ENCODE assay signal across 18 cellular contexts in the genomic region with DNA sequence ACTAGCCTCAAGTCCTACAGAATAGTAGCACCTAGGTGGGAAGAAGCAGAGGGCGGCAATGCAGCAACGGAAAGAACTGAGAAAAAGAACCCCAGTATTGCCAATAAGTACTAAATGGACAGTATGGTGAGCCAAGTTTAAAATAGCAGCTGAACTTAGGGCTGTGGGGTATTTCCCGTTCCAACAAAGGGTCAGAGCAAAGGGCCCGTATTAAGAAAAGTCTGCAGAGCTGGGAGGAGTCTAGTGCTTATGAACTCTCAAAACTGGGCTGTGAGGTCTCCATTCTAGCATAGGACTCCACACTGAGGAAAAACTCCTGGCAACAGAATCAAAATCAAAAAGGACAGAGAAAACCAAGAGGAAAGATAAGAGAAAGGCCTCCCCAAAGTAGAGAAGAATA.
"Had no signal": no experiment of that assay in that cellular context is flagged by ENCODE, and none has a peak within 500 bp of the region (broad histone marks: within the 10 kb centered on the region; RNA-seq: fewer than 3 reads in every experiment).

No MANE protein-coding gene starts in this region.

- H3K27me3 ChIP-seq: adrenal gland, esophagus squamous epithelium, right atrium auricular region, stomach, vagina had no signal

- H3K27me3 Mint-ChIP-seq: activated CD4-positive, alpha-beta memory T cell treated with anti-CD3 and anti-CD28 coated beads for 36 hours; activated T-helper 17 cell treated with anti-CD3 and anti-CD28 coated beads, Interleukin-2, amount 50 U/mL, for 72 hours; natural killer cell treated with Interleukin-12 subunit alpha and Interleukin-12 subunit beta and Interleukin-15 and Interleukin-18, amount 100 ng/mL, for 72 hours had no signal

- H3K4me3 ChIP-seq: adrenal gland, esophagus squamous epithelium, prostate gland, right atrium auricular region, stomach, vagina had no signal

- ATAC-seq: activated T-helper 17 cell treated with anti-CD3 and anti-CD28 coated beads, Interleukin-2, amount 50 U/mL, for 72 hours; left ventricle myocardium superior; natural killer cell treated with Interleukin-12 subunit alpha and Interleukin-12 subunit beta and Interleukin-15 and Interleukin-18, amount 100 ng/mL, for 72 hours had no signal

- H3K9me3 Mint-ChIP-seq: activated T-helper 17 cell treated with anti-CD3 and anti-CD28 coated beads, Interleukin-2, amount 50 U/mL, for 72 hours had no signal

- DNase-seq: activated CD4-positive, alpha-beta memory T cell treated with anti-CD3 and anti-CD28 coated beads for 36 hours; activated naive CD4-positive, alpha-beta T cell treated with Interleukin-2 at 50 U/mL for 16 hours; activated T-cell treated with anti-CD3 and anti-CD28 coated beads, Interleukin-2, amount 50 U/mL, for 1 hour; adrenal gland; dermis blood vessel endothelial cell; effector memory CD4-positive, alpha-beta T cell; esophagus squamous epithelium; left ventricle myocardium superior; mesenchymal stem cell; occipital lobe; stomach; SW 1271; trophoblast cell had no signal

- H3K9me3 ChIP-seq: adrenal gland, esophagus squamous epithelium, prostate gland, right atrium auricular region, stomach, vagina had no signal

- H3K27ac Mint-ChIP-seq: activated CD4-positive, alpha-beta memory T cell treated with anti-CD3 and anti-CD28 coated beads for 36 hours; activated T-helper 17 cell treated with anti-CD3 and anti-CD28 coated beads, Interleukin-2, amount 50 U/mL, for 72 hours had no signal

- H3K27ac ChIP-seq: adrenal gland, esophagus squamous epithelium, prostate gland, right atrium auricular region, stomach, vagina had no signal

- H3K36me3 ChIP-seq: adrenal gland, prostate gland, right atrium auricular region, vagina had no signal

- H3K4me1 ChIP-seq: adrenal gland, prostate gland, right atrium auricular region, stomach, vagina had no signal

- H3K4me3 Mint-ChIP-seq: activated CD4-positive, alpha-beta memory T cell treated with anti-CD3 and anti-CD28 coated beads for 36 hours; activated T-helper 17 cell treated with anti-CD3 and anti-CD28 coated beads, Interleukin-2, amount 50 U/mL, for 72 hours; natural killer cell treated with Interleukin-12 subunit alpha and Interleukin-12 subunit beta and Interleukin-15 and Interleukin-18, amount 100 ng/mL, for 72 hours had no signal
